In the genomic region with DNA sequence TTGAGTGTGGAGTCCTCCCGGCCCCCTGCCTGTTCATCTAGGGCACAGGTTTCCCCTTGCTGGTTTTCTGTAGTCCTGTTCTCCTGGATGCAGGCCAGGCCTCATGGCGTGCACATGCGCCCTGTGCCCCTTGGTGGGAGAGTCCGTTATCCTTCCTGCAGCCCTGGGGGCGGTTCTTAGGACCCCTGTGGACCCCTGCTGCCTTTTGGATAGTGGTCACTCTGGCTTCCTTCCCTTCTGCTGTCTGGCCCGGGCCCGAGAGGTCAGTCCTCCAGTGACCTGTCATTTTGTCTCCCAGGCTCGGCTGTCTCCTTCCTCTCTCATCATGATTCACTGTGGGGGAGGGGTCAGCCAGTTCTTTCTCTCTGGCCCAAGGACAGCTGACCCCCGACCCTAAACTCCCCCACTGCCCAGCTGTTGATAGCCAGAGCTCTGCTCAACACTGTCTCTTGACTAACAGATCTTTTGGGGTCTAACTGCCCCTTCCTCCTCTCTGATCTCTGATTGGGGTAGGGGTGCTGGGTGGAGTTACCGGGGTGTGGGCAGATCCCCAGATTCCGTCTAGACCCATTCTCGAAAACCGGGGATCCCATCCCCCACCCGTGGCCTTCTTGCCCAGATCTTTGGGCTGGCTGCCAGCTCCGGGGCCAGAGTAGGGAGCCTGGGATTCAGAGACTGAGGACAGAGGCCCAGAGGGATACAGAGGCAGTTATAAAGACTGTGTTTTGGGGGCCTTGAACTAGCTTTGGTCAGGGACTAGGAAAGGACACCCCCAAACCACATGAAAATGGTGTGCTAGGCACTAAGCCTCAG, we compare ENCODE assay signal across 9 cellular contexts. TPM values are rescaled to one million over a fixed set of nuclear protein-coding genes. Genes with fewer than 3 reads are reported as not detected.
DNase-seq lines count a peak whose midpoint lies in the region; ATAC-seq and TF ChIP-seq lines count a peak whose summit lies in the region.
"Had no signal": no experiment of that assay in that cellular context is flagged by ENCODE, and none has a peak within 500 bp of the region (broad histone marks: within the 10 kb centered on the region; RNA-seq: fewer than 3 reads in every experiment).

No MANE protein-coding gene starts in this region.

- no peak overlapping the region for H3K27ac ChIP-seq in CD8-positive, alpha-beta memory T cell (ENCODE audit: low read depth, low read length)

- CTCF ChIA-PET in CD8-positive, alpha-beta memory T cell (lab: Charles Lee) = interaction anchor here (5.7 to 7.4 kb wide), 3 partner anchors 137 to 395 kb away, joined by 52 to 133 read pairs (median 115); no protein-coding TSS in a partner anchor

- no peak overlapping the region for H3K4me3 ChIP-seq in CD8-positive, alpha-beta memory T cell (ENCODE audit: low read length)

- no peak for DNase-seq in CD8-positive, alpha-beta memory T cell
- DNase-seq in activated T-helper 1 cell treated with anti-CD3 and anti-CD28 coated beads, Interleukin-12 subunit alpha, Interleukin-12 subunit beta, Interleukin-2, Interleukin-4 antibody, amounts not matched to agents 30 ng/mL and 10 ng/mL and 1 ng/mL, durations not matched to agents 14 hours and 24 hours and 36 hours (ENCODE audit: low spot score) = no peak
- DNase-seq in glutamatergic neuron (no peak), neural crest cell (ENCODE audit: low read depth, low spot score) (peak; percentile 63), globus pallidus (ENCODE audit: low spot score) (no peak), activated gamma-delta T cell treated with Interleukin-2 at 50 U/mL for 16 hours (no peak), dedifferentiated amniotic fluid mesenchymal stem cell (ENCODE audit: extremely low spot score) (no peak)
- DNase-seq: stimulated activated CD4-positive, alpha-beta T cell treated with anti-CD3 and anti-CD28 coated beads, Interleukin-1b, Interleukin-23, amount 100 ng/mL, for 48 hours had no signal

- no peaks in the 10 kb centered on the region for H3K9me3 Mint-ChIP-seq in CD8-positive, alpha-beta memory T cell
- no peaks in the 10 kb centered on the region for H3K9me3 Mint-ChIP-seq in activated T-helper 1 cell treated with anti-CD3 and anti-CD28 coated beads, Interleukin-12 subunit alpha, Interleukin-12 subunit beta, Interleukin-2, Interleukin-4 antibody, amounts not matched to agents 30 ng/mL and 10 ng/mL and 1 ng/mL, durations not matched to agents 14 hours and 24 hours and 36 hours
- H3K9me3 Mint-ChIP-seq in glutamatergic neuron (ENCODE audit: unreplicated experiment) (peaks cover 9% of the 10 kb centered on the region), neural crest cell (no peaks in the 10 kb centered on the region)

- ATAC-seq in GM18517 (IDR thresholded peaks at IDR 0.05; ENCODE audit: unreplicated experiment) = no peak

- peaks cover 67% of the 10 kb centered on the region for H3K4me1 ChIP-seq in CD8-positive, alpha-beta memory T cell (ENCODE audit: insufficient read depth, low read length)

- peaks cover 6 to 97% (median 20%) of the 10 kb centered on the region in 3 donors for H3K36me3 Mint-ChIP-seq in CD8-positive, alpha-beta memory T cell
- peaks cover 88% of the 10 kb centered on the region for H3K36me3 Mint-ChIP-seq in activated T-helper 1 cell treated with anti-CD3 and anti-CD28 coated beads, Interleukin-12 subunit alpha, Interleukin-12 subunit beta, Interleukin-2, Interleukin-4 antibody, amounts not matched to agents 30 ng/mL and 10 ng/mL and 1 ng/mL, durations not matched to agents 14 hours and 24 hours and 36 hours (ENCODE audit: low read depth)
- no peaks in the 10 kb centered on the region for H3K36me3 Mint-ChIP-seq in glutamatergic neuron (ENCODE audit: unreplicated experiment)
- H3K36me3 Mint-ChIP-seq in neural crest cell (ENCODE audit: low read depth) = peaks cover 45% of the 10 kb centered on the region

- peaks cover 82% of the 10 kb centered on the region for H3K36me3 ChIP-seq in CD8-positive, alpha-beta memory T cell (ENCODE audit: insufficient read depth, low read length)

- peak overlapping the region in 7 of 8 donors; percentile 14 to 100 (median 68) for H3K27ac Mint-ChIP-seq in CD8-positive, alpha-beta memory T cell
- peak overlapping the region; percentile 66 for H3K27ac Mint-ChIP-seq in activated T-helper 1 cell treated with anti-CD3 and anti-CD28 coated beads, Interleukin-12 subunit alpha, Interleukin-12 subunit beta, Interleukin-2, Interleukin-4 antibody, amounts not matched to agents 30 ng/mL and 10 ng/mL and 1 ng/mL, durations not matched to agents 14 hours and 24 hours and 36 hours
- H3K27ac Mint-ChIP-seq in glutamatergic neuron (ENCODE audit: unreplicated experiment) (peak overlapping the region; percentile 12), neural crest cell (ENCODE audit: unreplicated experiment) (no peak overlapping the region)

- H3K4me1 Mint-ChIP-seq in CD8-positive, alpha-beta memory T cell = peaks cover 65 to 96% (median 90%) of the 10 kb centered on the region in 3 donors
- peaks cover 90% of the 10 kb centered on the region for H3K4me1 Mint-ChIP-seq in activated T-helper 1 cell treated with anti-CD3 and anti-CD28 coated beads, Interleukin-12 subunit alpha, Interleukin-12 subunit beta, Interleukin-2, Interleukin-4 antibody, amounts not matched to agents 30 ng/mL and 10 ng/mL and 1 ng/mL, durations not matched to agents 14 hours and 24 hours and 36 hours (ENCODE audit: low read depth)
- H3K4me1 Mint-ChIP-seq in glutamatergic neuron (ENCODE audit: low read depth, unreplicated experiment) = peaks cover 30% of the 10 kb centered on the region
- peaks cover 80% of the 10 kb centered on the region for H3K4me1 Mint-ChIP-seq in neural crest cell

- TF ChIP-seq CTCF in glutamatergic neuron (IDR thresholded peaks at IDR 0.05; ENCODE audit: partially characterized antibody, unreplicated experiment) (no peak), neural crest cell (conservative IDR thresholded peaks at IDR 0.05) (no peak)

- H3K9me3 ChIP-seq in CD8-positive, alpha-beta memory T cell (ENCODE audit: low read length) = no peaks in the 10 kb centered on the region

- peak overlapping the region in 3 of 7 donors; percentile 45 to 54 (median 54) for H3K4me3 Mint-ChIP-seq in CD8-positive, alpha-beta memory T cell
- H3K4me3 Mint-ChIP-seq in activated T-helper 1 cell treated with anti-CD3 and anti-CD28 coated beads, Interleukin-12 subunit alpha, Interleukin-12 subunit beta, Interleukin-2, Interleukin-4 antibody, amounts not matched to agents 30 ng/mL and 10 ng/mL and 1 ng/mL, durations not matched to agents 14 hours and 24 hours and 36 hours = peak overlapping the region; percentile 56
- H3K4me3 Mint-ChIP-seq in glutamatergic neuron (ENCODE audit: unreplicated experiment) = peak overlapping the region; percentile 55
- peak overlapping the region; percentile 69 for H3K4me3 Mint-ChIP-seq in neural crest cell

- no peaks in the 10 kb centered on the region for H3K27me3 ChIP-seq in CD8-positive, alpha-beta memory T cell (ENCODE audit: insufficient read depth, low read length, poor library complexity, severe bottlenecking)

- peaks cover 0 to 2% of the 10 kb centered on the region in 2 donors for H3K27me3 Mint-ChIP-seq in CD8-positive, alpha-beta memory T cell
- no peaks in the 10 kb centered on the region for H3K27me3 Mint-ChIP-seq in activated T-helper 1 cell treated with anti-CD3 and anti-CD28 coated beads, Interleukin-12 subunit alpha, Interleukin-12 subunit beta, Interleukin-2, Interleukin-4 antibody, amounts not matched to agents 30 ng/mL and 10 ng/mL and 1 ng/mL, durations not matched to agents 14 hours and 24 hours and 36 hours (ENCODE audit: insufficient read depth)
- peaks cover 6% of the 10 kb centered on the region for H3K27me3 Mint-ChIP-seq in glutamatergic neuron (ENCODE audit: unreplicated experiment)
- H3K27me3 Mint-ChIP-seq in neural crest cell (ENCODE audit: low read depth) = no peaks in the 10 kb centered on the region

- intact Hi-C loops in activated T-helper 1 cell treated with anti-CD3 and anti-CD28 coated beads, Interleukin-12 subunit alpha, Interleukin-12 subunit beta, Interleukin-2, Interleukin-4 antibody, amounts not matched to agents 30 ng/mL and 10 ng/mL and 1 ng/mL, durations not matched to agents 14 hours and 24 hours and 36 hours (cut with micrococcal nuclease) = no loop called here

- POLR2A ChIA-PET in CD8-positive, alpha-beta memory T cell (lab: Charles Lee) = no interaction called here

RNA-seq across cellular contexts. Expression of a gene that starts 7.0 kb away (rescaled TPM):
- total RNA-seq in CD8-positive, alpha-beta memory T cell = 100 to 1,000 TPM; 784 to 792 TPM
- 72.4 TPM for polyA plus RNA-seq in CD8-positive, alpha-beta memory T cell
- total RNA-seq in activated T-helper 1 cell treated with anti-CD3 and anti-CD28 coated beads, Interleukin-12 subunit alpha, Interleukin-12 subunit beta, Interleukin-2, Interleukin-4 antibody, amounts not matched to agents 30 ng/mL and 10 ng/mL and 1 ng/mL, durations not matched to agents 14 hours and 24 hours and 36 hours = 548 and 549 TPM in 2 replicates
- total RNA-seq in glutamatergic neuron (ENCODE audit: unreplicated experiment) (98.0 TPM), neural crest cell (186 TPM in 2 replicates)

RNA-seq across cellular contexts. Expression of a gene that starts 40.5 kb away (rescaled TPM):
- 10 to 100 TPM; 22.8 to 29.6 TPM for total RNA-seq in CD8-positive, alpha-beta memory T cell
- polyA plus RNA-seq in CD8-positive, alpha-beta memory T cell = 4.2 TPM
- 14.4 TPM in 2 replicates for total RNA-seq in activated T-helper 1 cell treated with anti-CD3 and anti-CD28 coated beads, Interleukin-12 subunit alpha, Interleukin-12 subunit beta, Interleukin-2, Interleukin-4 antibody, amounts not matched to agents 30 ng/mL and 10 ng/mL and 1 ng/mL, durations not matched to agents 14 hours and 24 hours and 36 hours
- total RNA-seq in glutamatergic neuron (ENCODE audit: unreplicated experiment) (20.7 TPM), neural crest cell (15.4 and 18.1 TPM in 2 replicates)
